ENCODE assay signal across 14 cellular contexts in genomic region chr5:149408252-149409099, GRCh38. TPM values are rescaled to one million over a fixed set of nuclear protein-coding genes. Genes with fewer than 3 reads are reported as not detected.
DNase-seq lines count a peak whose midpoint lies in the region; ATAC-seq and TF ChIP-seq lines count a peak whose summit lies in the region.
"Had no signal": no experiment of that assay in that cellular context is flagged by ENCODE, and none has a peak within 500 bp of the region (broad histone marks: within the 10 kb centered on the region; RNA-seq: fewer than 3 reads in every experiment).

No MANE protein-coding gene starts in this region.

- ATAC-seq in SK-N-SH treated with all-trans-retinoic acid at 6 μM for 48 hours (no peak), upper lobe of left lung (ENCODE audit: low FRiP score in 2 of 2) (no peak)
- ATAC-seq: stimulated activated effector memory CD8-positive, alpha-beta T cell treated with anti-CD3 and anti-CD28 coated beads, Interleukin-12 subunit alpha, Interleukin-12 subunit beta, amount 100 ng/mL, for 72 hours had no signal

- DNase-seq in SK-N-SH, result no peak
- DNase-seq in fibroblast of the aortic adventitia (ENCODE audit: low read depth), result no peak
- DNase-seq in osteoblast (ENCODE audit: insufficient read length, low spot score, missing footprints), result peak; percentile 54
- DNase-seq in upper lobe of left lung, result no peak
- no peak for DNase-seq in medulla oblongata (ENCODE audit: extremely low spot score)
- no peak for DNase-seq in AG08395 (ENCODE audit: low spot score)
- DNase-seq in stimulated activated CD4-positive, alpha-beta T cell treated with anti-CD3 and anti-CD28 coated beads, Interleukin-1b, Interleukin-23, amount 100 ng/mL, for 48 hours, result no peak
- DNase-seq: NCI-H1092 treated with DMSO at 0.1 percent for 48 hours, NCI-H524 had no signal

- peaks cover 61% of the 10 kb centered on the region for H4K20me1 ChIP-seq in SK-N-SH (ENCODE audit: insufficient read depth)
- peaks cover 62% of the 10 kb centered on the region for H4K20me1 ChIP-seq in osteoblast (ENCODE audit: insufficient read depth, low read length)

- peaks cover 69% of the 10 kb centered on the region for H3K79me2 ChIP-seq in SK-N-SH (ENCODE audit: insufficient read depth)
- peaks cover 73% of the 10 kb centered on the region for H3K79me2 ChIP-seq in osteoblast (ENCODE audit: insufficient read depth, low read length)

- peak overlapping the region in 1 of 2 experiments; percentile 90; a peak in 2 of 4 replicates for H3K27ac ChIP-seq in SK-N-SH (ENCODE audit: low read depth in 2 of 2, low read length in 1 of 2)
- H3K27ac ChIP-seq in osteoblast (ENCODE audit: low read depth, low read length), result peak overlapping the region; percentile 99
- peak overlapping the region; percentile 71 to 85 (median 78) for H3K27ac ChIP-seq in upper lobe of left lung
- H3K27ac ChIP-seq: 22Rv1, neutrophil, RWPE1 had no signal

- no peak overlapping the region for H2AFZ ChIP-seq in SK-N-SH (ENCODE audit: low read depth)
- H2AFZ ChIP-seq in osteoblast (ENCODE audit: low read length), result no peak overlapping the region

- H3K9ac ChIP-seq in SK-N-SH, result peak overlapping the region; percentile 62; the same call in 1 of the 2 replicates

- H3K4me3 ChIP-seq in SK-N-SH (ENCODE audit: low read depth in 2 of 2, low read length in 1 of 2), result peak overlapping the region; percentile 53 to 72
- H3K4me3 ChIP-seq in fibroblast of the aortic adventitia (ENCODE audit: low read depth, low read length), result peak overlapping the region; percentile 84
- H3K4me3 ChIP-seq in osteoblast (ENCODE audit: insufficient read depth, low read length), result peak overlapping the region; percentile 75
- peak overlapping the region; percentile 36 to 51 (median 42) for H3K4me3 ChIP-seq in upper lobe of left lung

- H3K27me3 ChIP-seq in SK-N-SH (ENCODE audit: insufficient read depth) (no peaks in the 10 kb centered on the region), osteoblast (ENCODE audit: insufficient read depth, low read length) (no peaks in the 10 kb centered on the region), upper lobe of left lung (no peaks in the 10 kb centered on the region)
- H3K27me3 ChIP-seq: neutrophil had no signal

- CTCF ChIA-PET in SK-N-SH (lab: Yijun Ruan, JAX), result interaction anchor here (1.2 to 52.5 kb wide), 5 partner anchors 14 to 36 kb away, joined by 3 to 1751 read pairs (median 6); partner anchors contain the start of genes IL17B and PCYOX1L

- H3K4me1 ChIP-seq in SK-N-SH (ENCODE audit: control insufficient read depth in 1 of 2, insufficient read depth in 2 of 2, low read depth in 1 of 2, low read length in 1 of 2), result peaks cover 42 to 74% of the 10 kb centered on the region in 2 experiments
- H3K4me1 ChIP-seq in osteoblast (ENCODE audit: insufficient read depth, low read length), result peaks cover 81% of the 10 kb centered on the region
- H3K4me1 ChIP-seq in upper lobe of left lung, result peaks cover 0 to 9% (median 4%) of the 10 kb centered on the region in 4 donors

- no peaks in the 10 kb centered on the region for H3K9me2 ChIP-seq in SK-N-SH

- TF ChIP-seq RAD21 in SK-N-SH (IDR thresholded peaks at IDR 0.05; ENCODE audit: low read length), result no peak

- H3K9me3 ChIP-seq in SK-N-SH (no peaks in the 10 kb centered on the region), osteoblast (ENCODE audit: low read depth, low read length) (no peaks in the 10 kb centered on the region), upper lobe of left lung (no peaks in the 10 kb centered on the region)
- H3K9me3 ChIP-seq: neutrophil had no signal

- TF ChIP-seq EP300 in SK-N-SH (IDR thresholded peaks at IDR 0.05; ENCODE audit: borderline replicate concordance in 1 of 2, low read depth in 1 of 2, low read length in 1 of 2), result no peak
- TF ChIP-seq EP300 in upper lobe of left lung (IDR thresholded peaks at IDR 0.05), result no peak

- 90% methylated on average over 10 of the region's 12 CpGs for WGBS in SK-N-SH (ENCODE audit: low lambda C conversion rate)
- WGBS in upper lobe of left lung, 2 donors, result 78 to 85% methylated on average over 8 to 12 of the region's 12 CpGs

- H3K4me2 ChIP-seq in SK-N-SH, result peak overlapping the region; percentile 91
- peak overlapping the region; percentile 87 for H3K4me2 ChIP-seq in osteoblast (ENCODE audit: insufficient read depth, low read length)

- no peak for TF ChIP-seq POLR2A in upper lobe of left lung (IDR thresholded peaks at IDR 0.05)

- H3F3A ChIP-seq in SK-N-SH (replicated peaks; ENCODE audit: insufficient read depth), result peaks cover 36% of the 10 kb centered on the region

- H3K36me3 ChIP-seq in SK-N-SH (replicated peaks in 1 of 2; ENCODE audit: control insufficient read depth in 1 of 2, insufficient read depth in 2 of 2, low read length in 1 of 2), result peaks cover 0 to 12% of the 10 kb centered on the region in 2 experiments
- peaks cover 48% of the 10 kb centered on the region for H3K36me3 ChIP-seq in osteoblast (ENCODE audit: insufficient read depth, low read length)
- H3K36me3 ChIP-seq in upper lobe of left lung, result no peaks in the 10 kb centered on the region
- H3K36me3 ChIP-seq: neutrophil had no signal

- POLR2A ChIA-PET in SK-N-SH (lab: Yijun Ruan, JAX), result interaction anchor here (0.9 to 4.7 kb wide), 3 partner anchors 8 to 23 kb away, joined by 3 to 30 read pairs (median 5); no protein-coding TSS in a partner anchor

- no peak for TF ChIP-seq CTCF in SK-N-SH (IDR thresholded peaks at IDR 0.05)
- TF ChIP-seq CTCF in fibroblast of the aortic adventitia (IDR thresholded peaks at IDR 0.05; ENCODE audit: insufficient read depth, low read length), result no peak
- TF ChIP-seq CTCF in osteoblast (IDR thresholded peaks at IDR 0.05; ENCODE audit: extremely low read depth, low read depth, low read length), result no peak
- no peak for TF ChIP-seq CTCF in upper lobe of left lung (IDR thresholded peaks at IDR 0.05)

TF ChIP-seq in SK-N-SH, 30 proteins besides CTCF, POLR2A, EP300 and RAD21:
- TF ChIP-seq SMC3 (IDR thresholded peaks at IDR 0.05; ENCODE audit: low read depth, low read length) (no peak), RCOR1 (IDR thresholded peaks at IDR 0.05; ENCODE audit: low read length) (0 out of 2 replicates have a peak, but pooled peaks have one; percentile 14), JUND (IDR thresholded peaks at IDR 0.05) (no peak), GABPA (IDR thresholded peaks at IDR 0.05; ENCODE audit: low read depth) (no peak), USF1 (IDR thresholded peaks at IDR 0.05; ENCODE audit: borderline replicate concordance, low read depth) (no peak), RXRA (IDR thresholded peaks at IDR 0.05; ENCODE audit: borderline replicate concordance, low read depth) (no peak), MAX (IDR thresholded peaks at IDR 0.05; ENCODE audit: low read depth) (no peak)

TF ChIP-seq in SK-N-SH treated with all-trans-retinoic acid at 6 μM for 48 hours, 23 proteins besides CTCF, POLR2A, EP300 and RAD21:
- no peak for TF ChIP-seq ZNF8 (CRISPR knock-in tag; IDR thresholded peaks at IDR 0.05)
- TF ChIP-seq ARNTL (CRISPR knock-in tag; IDR thresholded peaks at IDR 0.05; ENCODE audit: borderline replicate concordance, low read depth), result no peak
- TF ChIP-seq POU6F1 (CRISPR knock-in tag; IDR thresholded peaks at IDR 0.05; ENCODE audit: borderline replicate concordance, low read depth), result no peak

RNA-seq across cellular contexts. Expression of gene IL17B, which starts 29.4 kb away (rescaled TPM):
- polyA plus RNA-seq in SK-N-SH (2012; rRNA removed), result 0.16 TPM in 1 of 2 replicates, not detected in the other
- polyA plus RNA-seq in SK-N-SH (2012; cell fraction: cytosol; rRNA removed), result 0.09 TPM in 1 of 2 replicates, not detected in the other
- polyA plus RNA-seq in SK-N-SH (2012; cell fraction: nucleus; rRNA removed), result 0.29 TPM in 1 of 2 replicates, not detected in the other
- not detected in 2 replicates for total RNA-seq in fibroblast of the aortic adventitia (ENCODE audit: low replicate concordance)
- 0.29 TPM in 1 of 2 replicates, not detected in the other for total RNA-seq in osteoblast
- total RNA-seq in upper lobe of left lung, result 1 to 10 TPM in 1 of 6 donors, not detected in 5; 2.4 TPM

RNA-seq across cellular contexts. Expression of gene PCYOX1L, which starts 50.6 kb away (rescaled TPM):
- 17.4 and 17.5 TPM in 2 replicates for polyA plus RNA-seq in SK-N-SH (2012; rRNA removed)
- polyA plus RNA-seq in SK-N-SH (2012; cell fraction: cytosol; rRNA removed), result 11.3 and 13.9 TPM in 2 replicates
- polyA plus RNA-seq in SK-N-SH (2012; cell fraction: nucleus; rRNA removed), result 22.3 and 27.6 TPM in 2 replicates
- 6.3 and 6.4 TPM in 2 replicates for total RNA-seq in fibroblast of the aortic adventitia (ENCODE audit: low replicate concordance)
- total RNA-seq in osteoblast, result 4.3 and 4.7 TPM in 2 replicates
- 10 to 100 TPM in 1 of 6 donors, 1 to 10 TPM in 5; 3.2 to 10.1 (median 5.0) TPM for total RNA-seq in upper lobe of left lung
